8 cellular contexts compared by ENCODE assay signal in the genomic region with DNA sequence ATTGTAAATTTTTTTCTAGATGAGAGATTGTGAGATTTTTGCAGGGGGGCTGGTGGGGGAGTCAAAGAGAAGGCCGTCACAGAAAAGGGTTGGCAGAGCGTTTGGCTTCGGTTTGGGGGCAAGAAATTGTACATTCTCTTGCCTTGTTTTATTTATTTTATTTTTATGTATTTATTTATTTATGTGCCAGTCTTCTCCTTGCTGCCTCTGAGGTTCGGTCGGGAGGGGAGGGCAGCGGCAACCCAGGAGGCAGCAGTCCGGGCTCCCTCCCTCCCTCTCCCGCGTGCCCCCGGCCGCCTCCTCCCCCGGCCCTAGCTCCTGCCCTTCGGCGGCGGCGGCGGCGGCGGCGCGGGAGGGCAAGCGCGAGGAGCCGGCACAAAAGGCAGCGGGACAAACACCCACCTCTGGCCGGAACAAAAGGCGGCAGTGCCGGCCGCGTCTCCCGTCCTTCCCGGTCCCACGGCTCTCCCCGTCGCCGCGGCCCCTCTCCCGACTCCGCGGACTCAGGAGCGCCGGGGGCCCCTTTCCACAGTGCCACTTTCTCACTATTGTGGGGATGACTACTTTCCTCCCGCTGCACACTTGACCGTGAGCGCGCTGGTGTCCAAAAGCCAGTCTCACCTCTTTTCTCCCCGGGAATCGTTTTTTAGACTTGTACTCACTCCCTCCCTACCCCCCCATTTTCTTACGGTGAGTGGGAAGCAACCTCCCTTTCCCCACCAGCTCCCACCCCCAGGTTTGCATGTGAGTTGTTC. TPM values are rescaled to one million over a fixed set of nuclear protein-coding genes. Genes with fewer than 3 reads are reported as not detected.
DNase-seq lines count a peak whose midpoint lies in the region; ATAC-seq, FAIRE-seq and TF ChIP-seq lines count a peak whose summit lies in the region.

No MANE protein-coding gene starts in this region.

- H3K9me2 ChIP-seq in SK-N-SH, result no peaks in the 10 kb centered on the region

- FAIRE-seq in pancreas (lab: Jason Lieb, UNC), result no peak

- no peak for ATAC-seq in SK-N-SH treated with all-trans-retinoic acid at 6 μM for 48 hours
- peak; percentile 4 to 14 (median 4) for ATAC-seq in pancreas

- peak; percentile 54 for DNase-seq in SK-N-SH
- DNase-seq in RPMI8226, result peak; percentile 71
- DNase-seq in epithelial cell of proximal tubule (ENCODE audit: low read depth), result no peak
- DNase-seq in pancreas, result peak; percentile 38 to 80 (median 58)
- no peak for DNase-seq in stimulated activated CD4-positive, alpha-beta T cell treated with anti-CD3 and anti-CD28 coated beads, Interleukin-2, amount 100 ng/mL, for 24 hours
- no peak for DNase-seq in superior temporal gyrus (ENCODE audit: extremely low spot score)
- no peak for DNase-seq in activated CD4-positive, CD25-positive, alpha-beta regulatory T cell (lab: John Stamatoyannopoulos, UW)

- POLR2A ChIA-PET in SK-N-SH (lab: Yijun Ruan, JAX), result interaction anchor here (0.6 kb wide), 1 partner anchor 16 kb away, joined by 3 read pairs; no protein-coding TSS in a partner anchor

- H3K27ac ChIP-seq in SK-N-SH (ENCODE audit: low read depth in 2 of 2, low read length in 1 of 2) (peak overlapping the region in 1 of 2 experiments; percentile 74; a peak in 2 of 4 replicates), pancreas (peak overlapping the region; percentile 48 to 92 (median 91))

- peaks cover 6 to 35% of the 10 kb centered on the region in 2 experiments; a peak in 1 of 4 replicates for H3K4me1 ChIP-seq in SK-N-SH (ENCODE audit: control insufficient read depth in 1 of 2, insufficient read depth in 2 of 2, low read depth in 1 of 2, low read length in 1 of 2)
- peaks cover 6 to 17% (median 9%) of the 10 kb centered on the region in 3 donors for H3K4me1 ChIP-seq in pancreas

- TF ChIP-seq RAD21 in SK-N-SH (IDR thresholded peaks at IDR 0.05; ENCODE audit: low read length), result no peak

- CTCF ChIA-PET in SK-N-SH (lab: Yijun Ruan, JAX), result interaction anchor here (1.4 to 4.1 kb wide), 3 partner anchors 7 to 13 kb away, joined by 3 to 24 read pairs (median 3); no protein-coding TSS in a partner anchor

- H2AFZ ChIP-seq in SK-N-SH (ENCODE audit: low read depth), result peak overlapping the region; percentile 96

- 0% methylated on average over 45 of the region's 49 CpGs for WGBS in SK-N-SH (ENCODE audit: low lambda C conversion rate)
- 0 to 1% methylated on average over 43 to 49 of the region's 49 CpGs for WGBS in pancreas, 2 donors

- peak overlapping the region; percentile 75 to 98 for H3K4me3 ChIP-seq in SK-N-SH (ENCODE audit: low read depth in 2 of 2, low read length in 1 of 2)
- peak overlapping the region; percentile 85 for H3K4me3 ChIP-seq in epithelial cell of proximal tubule (ENCODE audit: low read depth, low read length)
- peak overlapping the region; percentile 35 to 76 (median 68) for H3K4me3 ChIP-seq in pancreas

- H3K79me2 ChIP-seq in SK-N-SH (ENCODE audit: insufficient read depth), result peaks cover 45% of the 10 kb centered on the region

- H4K20me1 ChIP-seq in SK-N-SH (ENCODE audit: insufficient read depth), result no peaks in the 10 kb centered on the region

- H3K9ac ChIP-seq in SK-N-SH, result peak overlapping the region; percentile 86; the same call in 1 of the 2 replicates

- no peaks in the 10 kb centered on the region for H3K9me3 ChIP-seq in SK-N-SH
- no peaks in the 10 kb centered on the region for H3K9me3 ChIP-seq in pancreas

- H3K4me2 ChIP-seq in SK-N-SH, result peak overlapping the region; percentile 96

- no peak for TF ChIP-seq EP300 in SK-N-SH (IDR thresholded peaks at IDR 0.05; ENCODE audit: borderline replicate concordance in 1 of 2, low read depth in 1 of 2, low read length in 1 of 2)

- intact Hi-C loops in pancreas (cut with DNase I), result no loop called here

- H3K27me3 ChIP-seq in SK-N-SH (ENCODE audit: insufficient read depth) (peaks cover 14% of the 10 kb centered on the region; the same call in 1 of the 2 replicates), pancreas (no peaks in the 10 kb centered on the region)

- H3K36me3 ChIP-seq in SK-N-SH (replicated peaks in 1 of 2; ENCODE audit: control insufficient read depth in 1 of 2, insufficient read depth in 2 of 2, low read length in 1 of 2), result no peaks in the 10 kb centered on the region
- no peaks in the 10 kb centered on the region for H3K36me3 ChIP-seq in pancreas

- TF ChIP-seq CTCF in SK-N-SH (IDR thresholded peaks at IDR 0.05), result no peak
- no peak for TF ChIP-seq CTCF in epithelial cell of proximal tubule (conservative IDR thresholded peaks at IDR 0.05; ENCODE audit: low read depth, low read length)
- TF ChIP-seq CTCF in pancreas (IDR thresholded peaks at IDR 0.05), result no peak

- peaks cover 9% of the 10 kb centered on the region for H3F3A ChIP-seq in SK-N-SH (replicated peaks; ENCODE audit: insufficient read depth)

TF ChIP-seq in SK-N-SH, 30 proteins besides CTCF, POLR2A, EP300 and RAD21:
- TF ChIP-seq TCF12 (IDR thresholded peaks at IDR 0.05), result no peak
- TF ChIP-seq FOXM1 (IDR thresholded peaks at IDR 0.05; ENCODE audit: low read depth), result no peak
- no peak for TF ChIP-seq NRF1 (IDR thresholded peaks at IDR 0.05; ENCODE audit: low read depth, low read length)
- TF ChIP-seq MXI1 (IDR thresholded peaks at IDR 0.05; ENCODE audit: low read depth, low read length), result no peak
- TF ChIP-seq, protein P1, sequence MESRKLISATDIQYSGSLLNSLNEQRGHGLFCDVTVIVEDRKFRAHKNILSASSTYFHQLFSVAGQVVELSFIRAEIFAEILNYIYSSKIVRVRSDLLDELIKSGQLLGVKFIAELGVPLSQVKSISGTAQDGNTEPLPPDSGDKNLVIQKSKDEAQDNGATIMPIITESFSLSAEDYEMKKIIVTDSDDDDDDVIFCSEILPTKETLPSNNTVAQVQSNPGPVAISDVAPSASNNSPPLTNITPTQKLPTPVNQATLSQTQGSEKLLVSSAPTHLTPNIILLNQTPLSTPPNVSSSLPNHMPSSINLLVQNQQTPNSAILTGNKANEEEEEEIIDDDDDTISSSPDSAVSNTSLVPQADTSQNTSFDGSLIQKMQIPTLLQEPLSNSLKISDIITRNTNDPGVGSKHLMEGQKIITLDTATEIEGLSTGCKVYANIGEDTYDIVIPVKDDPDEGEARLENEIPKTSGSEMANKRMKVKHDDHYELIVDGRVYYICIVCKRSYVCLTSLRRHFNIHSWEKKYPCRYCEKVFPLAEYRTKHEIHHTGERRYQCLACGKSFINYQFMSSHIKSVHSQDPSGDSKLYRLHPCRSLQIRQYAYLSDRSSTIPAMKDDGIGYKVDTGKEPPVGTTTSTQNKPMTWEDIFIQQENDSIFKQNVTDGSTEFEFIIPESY (IDR thresholded peaks at IDR 0.05; ENCODE audit: borderline replicate concordance, low read depth), result no peak
- no peak for TF ChIP-seq EZH2phosphoT487 (IDR thresholded peaks at IDR 0.05; ENCODE audit: borderline replicate concordance, low read depth)

TF ChIP-seq in SK-N-SH treated with all-trans-retinoic acid at 6 μM for 48 hours, 23 proteins besides CTCF, POLR2A, EP300 and RAD21 (continues in another document):
- TF ChIP-seq ZFP30 (CRISPR knock-in tag; IDR thresholded peaks at IDR 0.05), result no peak
- TF ChIP-seq OSR1 (CRISPR knock-in tag; IDR thresholded peaks at IDR 0.05), result no peak
- TF ChIP-seq, protein P2, sequence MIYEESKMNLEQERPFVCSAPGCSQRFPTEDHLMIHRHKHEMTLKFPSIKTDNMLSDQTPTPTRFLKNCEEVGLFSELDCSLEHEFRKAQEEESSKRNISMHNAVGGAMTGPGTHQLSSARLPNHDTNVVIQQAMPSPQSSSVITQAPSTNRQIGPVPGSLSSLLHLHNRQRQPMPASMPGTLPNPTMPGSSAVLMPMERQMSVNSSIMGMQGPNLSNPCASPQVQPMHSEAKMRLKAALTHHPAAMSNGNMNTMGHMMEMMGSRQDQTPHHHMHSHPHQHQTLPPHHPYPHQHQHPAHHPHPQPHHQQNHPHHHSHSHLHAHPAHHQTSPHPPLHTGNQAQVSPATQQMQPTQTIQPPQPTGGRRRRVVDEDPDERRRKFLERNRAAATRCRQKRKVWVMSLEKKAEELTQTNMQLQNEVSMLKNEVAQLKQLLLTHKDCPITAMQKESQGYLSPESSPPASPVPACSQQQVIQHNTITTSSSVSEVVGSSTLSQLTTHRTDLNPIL (CRISPR knock-in tag; IDR thresholded peaks at IDR 0.05; ENCODE audit: low read depth), result no peak
- TF ChIP-seq RARB (CRISPR knock-in tag; IDR thresholded peaks at IDR 0.05), result no peak
- TF ChIP-seq TOX (CRISPR knock-in tag; IDR thresholded peaks at IDR 0.05; ENCODE audit: borderline replicate concordance), result no peak
- TF ChIP-seq TCF4 (CRISPR knock-in tag; IDR thresholded peaks at IDR 0.05; ENCODE audit: borderline replicate concordance), result no peak
- TF ChIP-seq, protein P3, sequence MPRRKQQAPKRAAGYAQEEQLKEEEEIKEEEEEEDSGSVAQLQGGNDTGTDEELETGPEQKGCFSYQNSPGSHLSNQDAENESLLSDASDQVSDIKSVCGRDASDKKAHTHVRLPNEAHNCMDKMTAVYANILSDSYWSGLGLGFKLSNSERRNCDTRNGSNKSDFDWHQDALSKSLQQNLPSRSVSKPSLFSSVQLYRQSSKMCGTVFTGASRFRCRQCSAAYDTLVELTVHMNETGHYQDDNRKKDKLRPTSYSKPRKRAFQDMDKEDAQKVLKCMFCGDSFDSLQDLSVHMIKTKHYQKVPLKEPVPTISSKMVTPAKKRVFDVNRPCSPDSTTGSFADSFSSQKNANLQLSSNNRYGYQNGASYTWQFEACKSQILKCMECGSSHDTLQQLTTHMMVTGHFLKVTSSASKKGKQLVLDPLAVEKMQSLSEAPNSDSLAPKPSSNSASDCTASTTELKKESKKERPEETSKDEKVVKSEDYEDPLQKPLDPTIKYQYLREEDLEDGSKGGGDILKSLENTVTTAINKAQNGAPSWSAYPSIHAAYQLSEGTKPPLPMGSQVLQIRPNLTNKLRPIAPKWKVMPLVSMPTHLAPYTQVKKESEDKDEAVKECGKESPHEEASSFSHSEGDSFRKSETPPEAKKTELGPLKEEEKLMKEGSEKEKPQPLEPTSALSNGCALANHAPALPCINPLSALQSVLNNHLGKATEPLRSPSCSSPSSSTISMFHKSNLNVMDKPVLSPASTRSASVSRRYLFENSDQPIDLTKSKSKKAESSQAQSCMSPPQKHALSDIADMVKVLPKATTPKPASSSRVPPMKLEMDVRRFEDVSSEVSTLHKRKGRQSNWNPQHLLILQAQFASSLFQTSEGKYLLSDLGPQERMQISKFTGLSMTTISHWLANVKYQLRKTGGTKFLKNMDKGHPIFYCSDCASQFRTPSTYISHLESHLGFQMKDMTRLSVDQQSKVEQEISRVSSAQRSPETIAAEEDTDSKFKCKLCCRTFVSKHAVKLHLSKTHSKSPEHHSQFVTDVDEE (CRISPR knock-in tag; IDR thresholded peaks at IDR 0.05), result no peak
- no peak for TF ChIP-seq ISL1 (CRISPR knock-in tag; IDR thresholded peaks at IDR 0.05)

RNA-seq across cellular contexts. Expression of a gene that starts 1.2 kb away (rescaled TPM):
- polyA plus RNA-seq in SK-N-SH (2012; rRNA removed) (1.9 and 2.4 TPM in 2 replicates), pancreas (1 to 10 TPM; 4.4 to 8.1 TPM)
- polyA plus RNA-seq in SK-N-SH (2012; cell fraction: cytosol; rRNA removed), result 1.8 and 2.3 TPM in 2 replicates
- polyA plus RNA-seq in SK-N-SH (2012; cell fraction: nucleus; rRNA removed), result 3.6 and 5.5 TPM in 2 replicates
- total RNA-seq in epithelial cell of proximal tubule (3.5 and 4.4 TPM in 2 replicates), pancreas (10 to 100 TPM in 5 of 6 donors, 1 to 10 TPM in 1; 9.4 to 16.1 (median 13.3) TPM)

Comparison
In these comparisons a context has a peak if more than half of its experiments do, and no peak if none do; other contexts are left out.
1. DNase-seq: peak in SK-N-SH (single experiment), RPMI8226 (single experiment) and pancreas (6 of 6); none in epithelial cell of proximal tubule (single experiment), stimulated activated CD4-positive, alpha-beta T cell treated with anti-CD3 and anti-CD28 coated beads, Interleukin-2, amount 100 ng/mL, for 24 hours (0 of 2), superior temporal gyrus (single experiment) and activated CD4-positive, CD25-positive, alpha-beta regulatory T cell (0 of 4).
2. Peak in every context shown above with its lines, with median percentiles within 50 percentile points of each other: H3K4me3 ChIP-seq.